Comparison of ENCODE assay signal across 20 cellular contexts in genomic region chr2:48157150-48157549, GRCh38.
DNase-seq lines count a peak whose midpoint lies in the region; ATAC-seq, FAIRE-seq and TF ChIP-seq lines count a peak whose summit lies in the region.
"Had no signal": no experiment of that assay in that cellular context is flagged by ENCODE, and none has a peak within 500 bp of the region (broad histone marks: within the 10 kb centered on the region; RNA-seq: fewer than 3 reads in every experiment).

No MANE protein-coding gene starts in this region.

- no peaks in the 10 kb centered on the region for H3K4me1 ChIP-seq in kidney (ENCODE audit: control insufficient read depth in 1 of 2, insufficient read depth in 1 of 2, low read depth in 1 of 2, low read length in 2 of 2)
- no peaks in the 10 kb centered on the region for H3K4me1 ChIP-seq in PC-9 (replicated peaks; ENCODE audit: insufficient read depth)
- H3K4me1 ChIP-seq: Caco-2, HAP-1 had no signal

- H3K4me3 ChIP-seq in kidney (ENCODE audit: low read length in 2 of 2) (no peak overlapping the region), PC-9 (no peak overlapping the region)
- H3K4me3 ChIP-seq: GM12878, GM23338, HAP-1 had no signal

- peaks cover 3% of the 10 kb centered on the region for H3K4me1 Mint-ChIP-seq in activated T-cell treated with anti-CD3 and anti-CD28 coated beads, Interleukin-2, amount 50 U/mL, for 24 hours (ENCODE audit: low read depth)
- H3K4me1 Mint-ChIP-seq: GM23338 had no signal

- H2AFZ ChIP-seq in PC-9: no peak overlapping the region
- H2AFZ ChIP-seq: GM23338 had no signal

- H3K9me2 ChIP-seq in PC-9 (ENCODE audit: insufficient read depth): no peaks in the 10 kb centered on the region

- TF ChIP-seq CTCF in kidney (IDR thresholded peaks at IDR 0.05; ENCODE audit: borderline replicate concordance, extremely low read depth, insufficient read depth) (no peak), PC-9 (conservative IDR thresholded peaks at IDR 0.05) (no peak)

- no peak overlapping the region for H3K27ac Mint-ChIP-seq in activated T-cell treated with anti-CD3 and anti-CD28 coated beads, Interleukin-2, amount 50 U/mL, for 24 hours
- H3K27ac Mint-ChIP-seq: CD4-positive, CD25-positive, alpha-beta regulatory T cell; CD8-positive, alpha-beta T cell; GM23338; HFFc6 had no signal

- no peak overlapping the region for H3K4me2 ChIP-seq in PC-9
- H3K4me2 ChIP-seq: GM23338 had no signal

- TF ChIP-seq POLR2A in GM18505 (IDR thresholded peaks at IDR 0.05; ENCODE audit: borderline replicate concordance, extremely low read depth, insufficient read depth, insufficient read length): no peak

- no peak for DNase-seq in kidney
- DNase-seq in PC-9: no peak
- DNase-seq in SW 1271 (lab: John Stamatoyannopoulos, UW): no peak
- DNase-seq in activated T-cell treated with anti-CD3 and anti-CD28 coated beads, Interleukin-2, amount 50 U/mL, for 24 hours: no peak
- DNase-seq: 8988T; Caco-2; CD4-positive, CD25-positive, alpha-beta regulatory T cell; CD8-positive, alpha-beta T cell; DMS153; DND-41; GDM1; HFFc6 had no signal

- no TSS peak for BruUV-seq in PC-9 (replicated peaks; lab: Mats Ljungman, UMichigan)

- H4K20me1 ChIP-seq in PC-9 (ENCODE audit: insufficient read depth): no peaks in the 10 kb centered on the region

- peaks cover 11% of the 10 kb centered on the region for H3K9me3 Mint-ChIP-seq in activated T-cell treated with anti-CD3 and anti-CD28 coated beads, Interleukin-2, amount 50 U/mL, for 24 hours

- H3K27ac ChIP-seq in kidney (ENCODE audit: low read depth in 2 of 2, low read length in 2 of 2) (no peak overlapping the region), PC-9 (no peak overlapping the region)
- H3K27ac ChIP-seq: C4-2B had no signal

- peaks cover 2% of the 10 kb centered on the region for H3K36me3 Mint-ChIP-seq in activated T-cell treated with anti-CD3 and anti-CD28 coated beads, Interleukin-2, amount 50 U/mL, for 24 hours (ENCODE audit: low read depth)
- H3K36me3 Mint-ChIP-seq: CD4-positive, CD25-positive, alpha-beta regulatory T cell had no signal

- no peaks in the 10 kb centered on the region for H3F3A ChIP-seq in PC-9 (ENCODE audit: insufficient read depth, low read depth)

- POLR2A ChIA-PET in PC-9 (lab: Charles Lee; ENCODE audit: unreplicated experiment): no interaction called here

- peaks cover 0 to 3% of the 10 kb centered on the region in 2 donors for H3K9me3 ChIP-seq in kidney (ENCODE audit: control insufficient read depth in 1 of 2, low read length in 2 of 2)
- peaks cover 8% of the 10 kb centered on the region; the same call in 1 of the 2 replicates for H3K9me3 ChIP-seq in PC-9 (ENCODE audit: insufficient read depth, low read depth)

- no peaks in the 10 kb centered on the region for H3K27me3 Mint-ChIP-seq in activated T-cell treated with anti-CD3 and anti-CD28 coated beads, Interleukin-2, amount 50 U/mL, for 24 hours

- CTCF ChIA-PET in PC-9 (lab: Charles Lee): no interaction called here

- H3K4me3 Mint-ChIP-seq in activated T-cell treated with anti-CD3 and anti-CD28 coated beads, Interleukin-2, amount 50 U/mL, for 24 hours: no peak overlapping the region
- H3K4me3 Mint-ChIP-seq: CD4-positive, CD25-positive, alpha-beta regulatory T cell; CD8-positive, alpha-beta T cell; GM23338; HFFc6 had no signal

- intact Hi-C loops in kidney (cut with DNase I) (no loop called here), PC-9 (cut with micrococcal nuclease; ENCODE audit: unreplicated experiment) (no loop called here)

- H3K79me2 ChIP-seq in PC-9 (ENCODE audit: low read depth): no peaks in the 10 kb centered on the region

- no peaks in the 10 kb centered on the region for H3K27me3 ChIP-seq in PC-9 (ENCODE audit: insufficient read depth, low read depth)

- peak; percentile 76 for FAIRE-seq in G401.6 (lab: Jason Lieb, UNC)
- peak; percentile 61 for FAIRE-seq in endometrium (lab: Jason Lieb, UNC)
- peak; percentile 63 for FAIRE-seq in kidney (lab: Jason Lieb, UNC)
- FAIRE-seq: GM12878, GM18507 had no signal

- no peak overlapping the region for H3K9ac ChIP-seq in kidney (ENCODE audit: low read length in 2 of 2)

- no peak for ATAC-seq in GM18505 (IDR thresholded peaks at IDR 0.05; ENCODE audit: unreplicated experiment)
- ATAC-seq: CD8-positive, alpha-beta T cell; GM12878; GM23338 had no signal

- H3K36me3 ChIP-seq in kidney (ENCODE audit: control insufficient read depth in 1 of 2, insufficient read depth in 2 of 2, low read length in 2 of 2) (no peaks in the 10 kb centered on the region), PC-9 (ENCODE audit: low read depth) (no peaks in the 10 kb centered on the region)
- H3K36me3 ChIP-seq: HAP-1 had no signal
